Comparison of ENCODE assay signal across 8 cellular contexts in the genomic region with DNA sequence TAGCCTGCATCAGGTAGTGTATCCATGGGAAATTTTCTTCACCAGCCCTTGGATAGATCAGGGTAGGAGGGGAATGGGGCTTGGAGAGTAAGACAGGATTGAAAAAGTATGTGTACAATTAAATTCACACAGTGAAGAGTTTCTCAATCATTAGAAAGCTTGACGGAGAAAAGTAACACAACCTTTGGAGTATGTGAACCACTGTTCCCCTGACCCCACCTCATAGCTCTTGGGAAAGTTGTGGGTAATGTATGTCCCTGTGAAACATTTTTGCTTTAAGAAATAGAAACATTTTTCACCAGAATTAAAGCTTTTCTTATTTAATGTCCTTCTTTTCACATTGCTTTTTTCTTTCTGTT. TPM values are rescaled to one million over a fixed set of nuclear protein-coding genes. Genes with fewer than 3 reads are reported as not detected.
DNase-seq lines count a peak whose midpoint lies in the region; ATAC-seq and TF ChIP-seq lines count a peak whose summit lies in the region.

No MANE protein-coding gene starts in this region.

- in situ Hi-C loops in gastrocnemius medialis (cut with MboI; ENCODE audit: low sequenced_read_pairs in 4 of 4): no loop called here

- TF ChIP-seq CTCF in gastrocnemius medialis (IDR thresholded peaks at IDR 0.05 in 4 of 5, conservative IDR thresholded peaks at IDR 0.05 in 1 of 5) (no peak), endothelial cell (IDR thresholded peaks at IDR 0.05; ENCODE audit: unreplicated experiment) (no peak)

- intact Hi-C loops in gastrocnemius medialis (cut with DNase I; ENCODE audit: low total_unique reads): no loop called here

- no peaks in the 10 kb centered on the region for H3K9me3 ChIP-seq in gastrocnemius medialis

- H3K4me3 Mint-ChIP-seq in central memory CD8-positive, alpha-beta T cell: peak overlapping the region; percentile 86
- no peak overlapping the region for H3K4me3 Mint-ChIP-seq in endothelial cell (ENCODE audit: unreplicated experiment)

- H3K4me3 ChIP-seq in gastrocnemius medialis: peak overlapping the region; percentile 30 to 49 (median 46)

- peaks cover 21% of the 10 kb centered on the region for H3K36me3 Mint-ChIP-seq in central memory CD8-positive, alpha-beta T cell (ENCODE audit: insufficient read depth)
- H3K36me3 Mint-ChIP-seq in endothelial cell (ENCODE audit: low read depth, unreplicated experiment): no peaks in the 10 kb centered on the region

- H3K27ac ChIP-seq in gastrocnemius medialis: peak overlapping the region in 3 of 4 donors; percentile 57 to 66 (median 62)

- no peaks in the 10 kb centered on the region for H3K27me3 ChIP-seq in gastrocnemius medialis

- H3K27ac Mint-ChIP-seq in central memory CD8-positive, alpha-beta T cell (ENCODE audit: low read depth): peak overlapping the region; percentile 91
- H3K27ac Mint-ChIP-seq in endothelial cell (ENCODE audit: unreplicated experiment): no peak overlapping the region

- no peaks in the 10 kb centered on the region for H3K27me3 Mint-ChIP-seq in central memory CD8-positive, alpha-beta T cell
- no peaks in the 10 kb centered on the region for H3K27me3 Mint-ChIP-seq in endothelial cell (ENCODE audit: unreplicated experiment)

- H3K36me3 ChIP-seq in gastrocnemius medialis: no peaks in the 10 kb centered on the region

- TF ChIP-seq POLR2A in gastrocnemius medialis (IDR thresholded peaks at IDR 0.05): no peak

- peak; percentile 17 for ATAC-seq in GM19043 (IDR thresholded peaks at IDR 0.05; ENCODE audit: low read depth, unreplicated experiment)
- ATAC-seq in HG03025 (IDR thresholded peaks at IDR 0.05; ENCODE audit: low FRiP score, unreplicated experiment): peak; percentile 29
- no peak for ATAC-seq in central memory CD8-positive, alpha-beta T cell (replicated peaks; ENCODE audit: extremely low read depth, poor library complexity, severe bottlenecking)
- no peak for ATAC-seq in gastrocnemius medialis
- ATAC-seq in HG02870 (IDR thresholded peaks at IDR 0.05; ENCODE audit: unreplicated experiment): no peak

- peaks cover 0 to 7% of the 10 kb centered on the region in 2 donors for H3K4me1 ChIP-seq in gastrocnemius medialis

- H3K9me3 Mint-ChIP-seq in central memory CD8-positive, alpha-beta T cell: no peaks in the 10 kb centered on the region
- no peaks in the 10 kb centered on the region for H3K9me3 Mint-ChIP-seq in endothelial cell (ENCODE audit: unreplicated experiment)

- H3K4me1 Mint-ChIP-seq in central memory CD8-positive, alpha-beta T cell: peaks cover 42% of the 10 kb centered on the region
- H3K4me1 Mint-ChIP-seq in endothelial cell (ENCODE audit: unreplicated experiment): no peaks in the 10 kb centered on the region

- DNase-seq in central memory CD8-positive, alpha-beta T cell (ENCODE audit: low spot score in 2 of 2): no peak
- no peak for DNase-seq in gastrocnemius medialis
- no peak for DNase-seq in activated CD4-positive, CD25-positive, alpha-beta regulatory T cell treated with anti-CD3 and anti-CD28 coated beads, Interleukin-2, amount 50 U/mL, for 72 hours
- DNase-seq in endothelial cell (ENCODE audit: low spot score): no peak
- no peak for DNase-seq in amniotic stem cell (lab: John Stamatoyannopoulos, UW)

RNA-seq across cellular contexts. Expression of a gene that starts 0.3 kb away (rescaled TPM):
- 1 to 10 TPM; 1.1 to 7.8 (median 3.5) TPM for total RNA-seq in gastrocnemius medialis
- total RNA-seq in endothelial cell (ENCODE audit: unreplicated experiment): not detected

RNA-seq across cellular contexts. Expression of a gene that starts 9.9 kb away (rescaled TPM):
- 1 to 10 TPM in 3 of 4 donors, not detected in 1; 1.5 to 2.1 (median 1.6) TPM for total RNA-seq in gastrocnemius medialis
- total RNA-seq in endothelial cell (ENCODE audit: unreplicated experiment): not detected

RNA-seq across cellular contexts. Expression of a gene that starts 12.3 kb away (rescaled TPM):
- total RNA-seq in gastrocnemius medialis (not detected), endothelial cell (ENCODE audit: unreplicated experiment) (not detected)

Comparison
In these comparisons a context has a peak if more than half of its experiments do, and no peak if none do; other contexts are left out.
1. ATAC-seq: peak in GM19043 (single experiment) and HG03025 (single experiment); none in central memory CD8-positive, alpha-beta T cell (single experiment), gastrocnemius medialis (0 of 2) and HG02870 (single experiment).